In the genomic region with DNA sequence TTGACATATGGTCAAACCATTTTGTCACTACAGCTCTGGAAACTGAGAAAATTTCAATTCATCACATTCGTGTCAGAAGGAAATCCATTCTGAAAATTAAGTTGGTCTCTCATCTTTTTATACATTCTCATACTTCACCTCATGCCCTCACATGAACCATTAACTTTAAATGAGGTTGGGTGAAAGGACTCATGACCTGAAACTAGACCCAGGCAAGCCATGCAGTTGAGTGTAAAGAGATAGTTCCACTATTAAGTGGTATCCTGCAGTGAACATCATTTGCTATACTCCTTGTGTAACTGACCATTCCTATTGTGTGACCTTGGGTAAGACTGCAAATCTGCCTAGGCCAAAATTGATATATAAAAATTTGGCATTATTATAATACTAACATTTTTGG, we compare ENCODE assay signal across 27 cellular contexts.
"Had no signal": no experiment of that assay in that cellular context is flagged by ENCODE, and none has a peak within 500 bp of the region (broad histone marks: within the 10 kb centered on the region; RNA-seq: fewer than 3 reads in every experiment).

No MANE protein-coding gene starts in this region.

- H3K9ac ChIP-seq: KMS-11, SK-N-SH had no signal

- H3K36me3 Mint-ChIP-seq: IgD-negative memory B cell, T-cell had no signal

- H3K9me3 ChIP-seq: SK-N-SH had no signal

- DNase-seq: Kasumi-1; MM.1S; NCI-H1092 treated with DMSO at 0.1 percent for 48 hours; NCI-H1436; NCI-H187; NCI-H2029; NCI-H2081 treated with DMSO at 0.1 percent for 48 hours; NCI-H2171; NCI-H226; NCI-H446; NCI-H510A; NCI-H524 treated with DMSO at 0.1 percent for 48 hours; NCI-H774; NK-92 treated with Interleukin-12 subunit alpha and Interleukin-12 subunit beta, amount 100 ng/mL, for 24 hours; PC-3; SHP77; SK-N-SH; SW 1271; T-cell had no signal

- H3K27me3 Mint-ChIP-seq: IgD-negative memory B cell, T-cell had no signal

- H3K27ac Mint-ChIP-seq: IgD-negative memory B cell; T-cell; T-helper 1 cell treated with Interleukin-12 subunit alpha and Interleukin-12 subunit beta and Interleukin-4 antibody, amounts not matched to agents 30 μg/mL and 1 μg/mL, for 36 hours had no signal

- H3K4me2 ChIP-seq: KMS-11, SK-N-SH had no signal

- ATAC-seq: K562, Panc1, PC-3, T-cell had no signal

- FAIRE-seq: HTR-8/SVneo, K562 had no signal

- H3K4me3 ChIP-seq: K562 had no signal

- H3K4me3 Mint-ChIP-seq: IgD-negative memory B cell; T-cell; T-helper 1 cell treated with Interleukin-12 subunit alpha and Interleukin-12 subunit beta and Interleukin-4 antibody, amounts not matched to agents 30 μg/mL and 1 μg/mL, for 36 hours had no signal

- H3K27ac ChIP-seq: HL-60, KMS-11, RWPE1 had no signal
